Comparison of ENCODE assay signal across 24 cellular contexts in the genomic region with DNA sequence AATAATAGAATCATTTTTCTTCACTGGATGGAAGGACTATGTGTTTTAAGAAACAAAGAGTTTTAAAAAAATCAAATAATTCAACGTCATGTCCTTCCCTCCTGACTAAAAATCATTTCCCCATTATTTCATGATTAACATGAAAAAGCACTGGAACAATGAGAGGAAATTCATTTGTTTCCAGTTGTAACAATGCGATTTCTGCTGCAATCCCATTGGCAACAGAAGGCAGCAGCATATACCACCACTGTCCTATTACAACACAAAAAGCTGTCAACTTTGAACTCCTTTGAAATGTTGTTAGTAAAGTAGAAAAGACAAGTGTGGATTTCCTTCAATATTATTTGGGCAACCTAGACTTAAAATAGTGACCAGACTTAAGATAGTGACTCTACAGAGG. TPM values are rescaled to one million over a fixed set of nuclear protein-coding genes. Genes with fewer than 3 reads are reported as not detected.
"Had no signal": no experiment of that assay in that cellular context is flagged by ENCODE, and none has a peak within 500 bp of the region (broad histone marks: within the 10 kb centered on the region; RNA-seq: fewer than 3 reads in every experiment).

No MANE protein-coding gene starts in this region.

- DNase-seq: activated CD4-positive, alpha-beta T cell treated with anti-CD3 and anti-CD28 coated beads for 4 hours; activated CD8-positive, alpha-beta memory T cell treated with anti-CD3 and anti-CD28 coated beads, Interleukin-2, amount 50 U/mL, for 48 hours; activated CD8-positive, alpha-beta T cell treated with anti-CD3 and anti-CD28 coated beads, Interleukin-2, amount 10 ng/mL, durations not matched to agents 7 days and 5 days; activated effector memory CD4-positive, alpha-beta T cell treated with Interleukin-2 at 50 U/mL for 16 hours; activated naive CD4-positive, alpha-beta T cell; activated T-cell treated with anti-CD3 and anti-CD28 coated beads, Interleukin-2, amount 50 U/mL, for 1 hour; amniotic stem cell; body of pancreas; IMR-90; Kasumi-1; KBM-7; NCI-H1436 treated with DMSO at 0.1 percent for 48 hours; NCI-H187; NCI-H2081; NCI-H510A treated with DMSO at 0.1 percent for 48 hours; NK-92 treated with Interleukin-12 subunit alpha and Interleukin-12 subunit beta, amount 100 ng/mL, for 24 hours; PC-3; SHP77 treated with DMSO at 0.1 percent for 48 hours had no signal

- H3K27me3 ChIP-seq: ascending aorta, body of pancreas had no signal

- H3K9me3 Mint-ChIP-seq: activated T-helper 1 cell treated with anti-CD3 and anti-CD28 coated beads, Interleukin-12 subunit alpha, Interleukin-12 subunit beta, Interleukin-2, Interleukin-4 antibody, amounts not matched to agents 30 ng/mL and 10 ng/mL and 1 ng/mL, durations not matched to agents 14 hours and 24 hours and 36 hours; T-helper 1 cell treated with Interleukin-12 subunit alpha and Interleukin-12 subunit beta and Interleukin-4 antibody, amounts not matched to agents 30 μg/mL and 1 μg/mL, for 36 hours had no signal

- H3K4me3 ChIP-seq: ascending aorta, body of pancreas had no signal

- H3K9me3 ChIP-seq: ascending aorta, body of pancreas had no signal

- H3K4me3 Mint-ChIP-seq: activated CD8-positive, alpha-beta T cell treated with anti-CD3 and anti-CD28 coated beads, Interleukin-2, amount 10 ng/mL, durations not matched to agents 7 days and 5 days; activated naive CD4-positive, alpha-beta T cell treated with anti-CD3 and anti-CD28 coated beads, Interleukin-2, amount 50 U/mL, for 24 hours; activated T-helper 1 cell treated with anti-CD3 and anti-CD28 coated beads, Interleukin-12 subunit alpha, Interleukin-12 subunit beta, Interleukin-2, Interleukin-4 antibody, amounts not matched to agents 30 ng/mL and 10 ng/mL and 1 ng/mL, durations not matched to agents 14 hours and 24 hours and 36 hours; T-helper 1 cell treated with Interleukin-12 subunit alpha and Interleukin-12 subunit beta and Interleukin-4 antibody, amounts not matched to agents 30 μg/mL and 1 μg/mL, for 36 hours had no signal

- H3K4me1 ChIP-seq: ascending aorta had no signal

- ATAC-seq: activated CD4-positive, CD25-positive, alpha-beta regulatory T cell treated with anti-CD3 and anti-CD28 coated beads, Interleukin-2, amount 50 U/mL, for 24 hours; activated CD8-positive, alpha-beta T cell treated with anti-CD3 and anti-CD28 coated beads, Interleukin-2, amount 10 ng/mL, durations not matched to agents 7 days and 5 days; body of pancreas; PC-3 had no signal

- H3K27me3 Mint-ChIP-seq: activated naive CD4-positive, alpha-beta T cell treated with anti-CD3 and anti-CD28 coated beads, Interleukin-2, amount 50 U/mL, for 24 hours had no signal

- H3K27ac Mint-ChIP-seq: activated CD8-positive, alpha-beta T cell treated with anti-CD3 and anti-CD28 coated beads, Interleukin-2, amount 10 ng/mL, durations not matched to agents 7 days and 5 days; activated naive CD4-positive, alpha-beta T cell treated with anti-CD3 and anti-CD28 coated beads, Interleukin-2, amount 50 U/mL, for 24 hours; activated T-helper 1 cell treated with anti-CD3 and anti-CD28 coated beads, Interleukin-12 subunit alpha, Interleukin-12 subunit beta, Interleukin-2, Interleukin-4 antibody, amounts not matched to agents 30 ng/mL and 10 ng/mL and 1 ng/mL, durations not matched to agents 14 hours and 24 hours and 36 hours; T-helper 1 cell treated with Interleukin-12 subunit alpha and Interleukin-12 subunit beta and Interleukin-4 antibody, amounts not matched to agents 30 μg/mL and 1 μg/mL, for 36 hours had no signal

- H3K27ac ChIP-seq: ascending aorta, body of pancreas had no signal

- H3K36me3 ChIP-seq: ascending aorta had no signal

- FAIRE-seq: RCC 7860 had no signal

RNA-seq across cellular contexts. Expression of a gene that starts 3.1 kb away (rescaled TPM):
- total RNA-seq: ascending aorta had no signal
